In the genomic region with DNA sequence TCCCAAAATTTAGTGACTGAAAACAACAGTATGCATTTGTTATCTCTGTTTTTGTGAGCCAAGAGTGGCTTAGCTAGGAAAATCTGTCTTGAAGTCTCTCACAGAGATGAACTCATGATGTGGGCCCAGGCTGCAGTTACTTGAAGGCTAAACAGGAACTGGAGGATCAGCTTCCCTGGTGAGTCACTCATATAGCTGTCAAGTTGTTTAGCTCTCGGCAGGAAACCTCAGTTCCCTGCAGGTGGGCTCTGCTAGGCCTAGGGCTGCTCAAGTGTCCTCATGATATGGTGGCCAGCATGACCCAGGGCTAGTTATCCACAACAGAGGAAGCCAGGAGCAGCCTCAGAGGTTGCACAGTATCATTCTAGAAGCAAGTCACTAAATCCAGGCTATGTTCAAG, we compare ENCODE assay signal across 15 cellular contexts. TPM values are rescaled to one million over a fixed set of nuclear protein-coding genes. Genes with fewer than 3 reads are reported as not detected.
DNase-seq lines count a peak whose midpoint lies in the region; ATAC-seq, FAIRE-seq and TF ChIP-seq lines count a peak whose summit lies in the region.
"Had no signal": no experiment of that assay in that cellular context is flagged by ENCODE, and none has a peak within 500 bp of the region (broad histone marks: within the 10 kb centered on the region; RNA-seq: fewer than 3 reads in every experiment).

No MANE protein-coding gene starts in this region.

- peak; percentile 34 for DNase-seq in activated naive CD4-positive, alpha-beta T cell treated with anti-CD3 and anti-CD28 coated beads for 36 hours
- DNase-seq in activated naive CD4-positive, alpha-beta T cell (lab: John Stamatoyannopoulos, UW), result no peak
- peak; percentile 2 for DNase-seq in OCI-LY7 (ENCODE audit: low spot score)
- DNase-seq in fibroblast of mammary gland (ENCODE audit: low read depth), result peak; percentile 78
- DNase-seq in urothelium cell line (ENCODE audit: low spot score), result peak; percentile 21
- DNase-seq in stimulated activated CD4-positive, alpha-beta T cell treated with anti-CD3 and anti-CD28 coated beads, Interleukin-15, amount 100 ng/mL, for 24 hours, result no peak
- DNase-seq: activated CD4-positive, alpha-beta T cell treated with anti-CD3 and anti-CD28 coated beads, Interleukin-2, amount 10 ng/mL, durations not matched to agents 24 days and 14 days; activated naive CD4-positive, alpha-beta T cell treated with anti-CD3 and anti-CD28 coated beads, Interleukin-2, amount 50 U/mL, for 16 hours; AML-193; H7; NCI-H187 treated with DMSO at 0.1 percent for 48 hours had no signal

- no peak overlapping the region for H2AFZ ChIP-seq in OCI-LY7 (ENCODE audit: low read length)

- FAIRE-seq in urothelium cell line (lab: Jason Lieb, UNC), result no peak

- H3K4me3 ChIP-seq in OCI-LY7 (ENCODE audit: low read depth, low read length, poor library complexity, severe bottlenecking) (no peak overlapping the region), fibroblast of mammary gland (ENCODE audit: control insufficient read depth, low read depth, low read length) (no peak overlapping the region)

- H3K27ac Mint-ChIP-seq in activated naive CD4-positive, alpha-beta T cell treated with anti-CD3 and anti-CD28 coated beads for 36 hours, result no peak overlapping the region
- H3K27ac Mint-ChIP-seq: activated CD4-positive, alpha-beta T cell treated with anti-CD3 and anti-CD28 coated beads, Interleukin-2, amount 10 ng/mL, durations not matched to agents 24 days and 14 days; natural killer cell treated with Interleukin-12 subunit alpha and Interleukin-12 subunit beta and Interleukin-15 and Interleukin-18, amount 100 ng/mL, for 72 hours had no signal

- H3K4me3 Mint-ChIP-seq in activated naive CD4-positive, alpha-beta T cell treated with anti-CD3 and anti-CD28 coated beads for 36 hours, result no peak overlapping the region
- H3K4me3 Mint-ChIP-seq: activated CD4-positive, alpha-beta T cell treated with anti-CD3 and anti-CD28 coated beads, Interleukin-2, amount 10 ng/mL, durations not matched to agents 24 days and 14 days; natural killer cell treated with Interleukin-12 subunit alpha and Interleukin-12 subunit beta and Interleukin-15 and Interleukin-18, amount 100 ng/mL, for 72 hours had no signal

- no peak overlapping the region for H3K27ac ChIP-seq in OCI-LY7 (ENCODE audit: low read depth, low read length, poor library complexity, severe bottlenecking)

- H3K9me3 ChIP-seq in OCI-LY7 (ENCODE audit: low read length), result no peaks in the 10 kb centered on the region

- TF ChIP-seq CTCF in OCI-LY7 (conservative IDR thresholded peaks at IDR 0.05; ENCODE audit: low read length) (no peak), fibroblast of mammary gland (conservative IDR thresholded peaks at IDR 0.05; ENCODE audit: control insufficient read depth, insufficient read depth, low read depth, low read length) (no peak)

- H3K9me2 ChIP-seq in OCI-LY7 (ENCODE audit: insufficient read depth, low read length), result no peaks in the 10 kb centered on the region

- H3K27me3 Mint-ChIP-seq in activated naive CD4-positive, alpha-beta T cell treated with anti-CD3 and anti-CD28 coated beads for 36 hours (ENCODE audit: low read depth), result no peaks in the 10 kb centered on the region

- CTCF ChIA-PET in activated naive CD4-positive, alpha-beta T cell treated with anti-CD3 and anti-CD28 coated beads for 36 hours (lab: Charles Lee), result no interaction called here
- CTCF ChIA-PET in OCI-LY7 (lab: Charles Lee; ENCODE audit: unreplicated experiment), result no interaction called here

- H3K4me1 Mint-ChIP-seq in activated naive CD4-positive, alpha-beta T cell treated with anti-CD3 and anti-CD28 coated beads for 36 hours (ENCODE audit: low read depth), result no peaks in the 10 kb centered on the region
- H3K4me1 Mint-ChIP-seq: activated CD4-positive, alpha-beta T cell treated with anti-CD3 and anti-CD28 coated beads, Interleukin-2, amount 10 ng/mL, durations not matched to agents 24 days and 14 days had no signal

- no peaks in the 10 kb centered on the region for H3K79me2 ChIP-seq in OCI-LY7 (ENCODE audit: insufficient read depth, low read depth, low read length)

- H3K36me3 Mint-ChIP-seq in activated naive CD4-positive, alpha-beta T cell treated with anti-CD3 and anti-CD28 coated beads for 36 hours (ENCODE audit: low read depth), result no peaks in the 10 kb centered on the region
- H3K36me3 Mint-ChIP-seq: natural killer cell treated with Interleukin-12 subunit alpha and Interleukin-12 subunit beta and Interleukin-15 and Interleukin-18, amount 100 ng/mL, for 72 hours had no signal

- no peaks in the 10 kb centered on the region for H3K4me1 ChIP-seq in OCI-LY7 (ENCODE audit: insufficient read depth, low read length, poor library complexity, severe bottlenecking)

- no TSS peak for BruUV-seq in OCI-LY7 (replicated peaks; lab: Mats Ljungman, UMichigan)

- no peaks in the 10 kb centered on the region for H4K20me1 ChIP-seq in OCI-LY7 (ENCODE audit: insufficient read depth, low read length)

- POLR2A ChIA-PET in OCI-LY7 (lab: Charles Lee), result no interaction called here

- intact Hi-C loops in activated naive CD4-positive, alpha-beta T cell treated with anti-CD3 and anti-CD28 coated beads for 36 hours (cut with micrococcal nuclease), result no loop called here
- intact Hi-C loops in OCI-LY7 (cut with micrococcal nuclease; ENCODE audit: unreplicated experiment), result no loop called here

- H3K4me2 ChIP-seq in OCI-LY7 (ENCODE audit: low read length), result no peak overlapping the region

- no peaks in the 10 kb centered on the region for H3K9me3 Mint-ChIP-seq in activated naive CD4-positive, alpha-beta T cell treated with anti-CD3 and anti-CD28 coated beads for 36 hours
- H3K9me3 Mint-ChIP-seq: activated CD4-positive, alpha-beta T cell treated with anti-CD3 and anti-CD28 coated beads, Interleukin-2, amount 10 ng/mL, durations not matched to agents 24 days and 14 days; natural killer cell treated with Interleukin-12 subunit alpha and Interleukin-12 subunit beta and Interleukin-15 and Interleukin-18, amount 100 ng/mL, for 72 hours had no signal

- no peaks in the 10 kb centered on the region for H3K36me3 ChIP-seq in OCI-LY7 (ENCODE audit: insufficient read depth, low read length)

- ATAC-seq in GM18511 (IDR thresholded peaks at IDR 0.05; ENCODE audit: unreplicated experiment), result no peak
- no peak for ATAC-seq in GM21723 (IDR thresholded peaks at IDR 0.05; ENCODE audit: unreplicated experiment)
- ATAC-seq: natural killer cell treated with Interleukin-12 subunit alpha and Interleukin-12 subunit beta and Interleukin-15 and Interleukin-18, amount 100 ng/mL, for 72 hours; Right ventricle myocardium inferior had no signal

RNA-seq across cellular contexts. Expression of a gene that starts 30.2 kb away (rescaled TPM):
- total RNA-seq in activated naive CD4-positive, alpha-beta T cell treated with anti-CD3 and anti-CD28 coated beads for 36 hours, result 10 to 100 TPM; 20.9 to 22.7 TPM
- total RNA-seq in OCI-LY7 (2014; rRNA removed; shearing (Covaris generic)), result 22.4 and 28.7 TPM in 2 replicates
- total RNA-seq in OCI-LY7 (2022), result 24.6 and 25.4 TPM in 2 replicates

RNA-seq across cellular contexts. Expression of a gene that starts 38.8 kb away (rescaled TPM):
- total RNA-seq in activated naive CD4-positive, alpha-beta T cell treated with anti-CD3 and anti-CD28 coated beads for 36 hours, result 1 to 10 TPM; 3.9 to 6.5 TPM
- 9.2 and 10.0 TPM in 2 replicates for total RNA-seq in OCI-LY7 (2014; rRNA removed; shearing (Covaris generic))
- total RNA-seq in OCI-LY7 (2022), result 12.2 and 14.9 TPM in 2 replicates

Comparison
In these comparisons a context has a peak if more than half of its experiments do, and no peak if none do; other contexts are left out.
1. DNase-seq: peak in activated naive CD4-positive, alpha-beta T cell treated with anti-CD3 and anti-CD28 coated beads for 36 hours (single experiment), OCI-LY7 (single experiment), fibroblast of mammary gland (single experiment) and urothelium cell line (single experiment); none in activated naive CD4-positive, alpha-beta T cell (0 of 4) and stimulated activated CD4-positive, alpha-beta T cell treated with anti-CD3 and anti-CD28 coated beads, Interleukin-15, amount 100 ng/mL, for 24 hours (single experiment).